Comparison of ENCODE assay signal across 19 cellular contexts in the genomic region with DNA sequence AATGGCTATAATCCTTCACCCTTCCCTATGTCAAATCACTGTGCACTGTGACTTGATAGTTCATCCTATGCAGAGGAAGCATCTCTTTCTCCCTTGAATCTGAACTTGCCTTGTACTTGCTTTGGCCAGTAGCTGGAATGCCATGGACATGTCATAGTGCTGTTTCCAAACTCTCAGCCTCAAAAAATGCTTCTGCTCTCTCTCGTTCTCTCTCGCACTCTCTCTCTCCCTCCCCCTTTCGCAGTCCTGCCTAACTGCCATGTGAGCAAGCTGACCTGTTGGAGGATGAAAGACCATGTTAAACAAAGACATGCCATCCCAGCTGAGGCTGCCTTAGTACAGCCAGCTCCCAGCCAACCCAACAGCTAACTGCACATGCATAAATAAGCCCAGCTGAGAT.
"Had no signal": no experiment of that assay in that cellular context is flagged by ENCODE, and none has a peak within 500 bp of the region (broad histone marks: within the 10 kb centered on the region; RNA-seq: fewer than 3 reads in every experiment).

No MANE protein-coding gene starts in this region.

- H3K36me3 ChIP-seq: adrenal gland, cardiac muscle cell, prostate gland, right atrium auricular region, thyroid gland had no signal

- H3K27me3 ChIP-seq: adrenal gland, cardiac muscle cell, foreskin keratinocyte, right atrium auricular region, thyroid gland had no signal

- ATAC-seq: activated T-cell treated with anti-CD3 and anti-CD28 coated beads, Interleukin-2, amount 50 U/mL, for 4 hours; foreskin keratinocyte; left ventricle myocardium superior had no signal

- H3K9me3 ChIP-seq: adrenal gland, prostate gland, right atrium auricular region, thyroid gland had no signal

- H3K4me1 Mint-ChIP-seq: activated CD4-positive, alpha-beta T cell treated with anti-CD3 and anti-CD28 coated beads, Interleukin-2, amount 10 ng/mL, durations not matched to agents 24 days and 14 days; activated naive CD4-positive, alpha-beta T cell treated with anti-CD3 and anti-CD28 coated beads, Interleukin-2, amount 50 U/mL, for 24 hours had no signal

- H3K4me1 ChIP-seq: adrenal gland, foreskin keratinocyte, prostate gland, right atrium auricular region, thyroid gland had no signal

- H3K36me3 Mint-ChIP-seq: activated naive CD4-positive, alpha-beta T cell treated with anti-CD3 and anti-CD28 coated beads, Interleukin-2, amount 50 U/mL, for 24 hours had no signal

- H3K9me3 Mint-ChIP-seq: activated CD4-positive, alpha-beta T cell treated with anti-CD3 and anti-CD28 coated beads, Interleukin-2, amount 10 ng/mL, durations not matched to agents 24 days and 14 days; activated naive CD4-positive, alpha-beta T cell treated with anti-CD3 and anti-CD28 coated beads, Interleukin-2, amount 50 U/mL, for 24 hours; activated T-cell treated with anti-CD3 and anti-CD28 coated beads, Interleukin-2, amount 50 U/mL, for 4 hours; neural crest cell had no signal

- H3K27ac Mint-ChIP-seq: activated CD4-positive, alpha-beta T cell treated with anti-CD3 and anti-CD28 coated beads, Interleukin-2, amount 10 ng/mL, durations not matched to agents 24 days and 14 days; activated naive CD4-positive, alpha-beta T cell treated with anti-CD3 and anti-CD28 coated beads, Interleukin-2, amount 50 U/mL, for 24 hours had no signal

- H3K4me3 ChIP-seq: adrenal gland, cardiac muscle cell, prostate gland, right atrium auricular region, thyroid gland had no signal

- H3K4me3 Mint-ChIP-seq: activated CD4-positive, alpha-beta T cell treated with anti-CD3 and anti-CD28 coated beads, Interleukin-2, amount 10 ng/mL, durations not matched to agents 24 days and 14 days; activated naive CD4-positive, alpha-beta T cell treated with anti-CD3 and anti-CD28 coated beads, Interleukin-2, amount 50 U/mL, for 24 hours; activated T-cell treated with anti-CD3 and anti-CD28 coated beads, Interleukin-2, amount 50 U/mL, for 4 hours; neural crest cell had no signal

- H3K27me3 Mint-ChIP-seq: activated CD4-positive, alpha-beta T cell treated with anti-CD3 and anti-CD28 coated beads, Interleukin-2, amount 10 ng/mL, durations not matched to agents 24 days and 14 days; activated naive CD4-positive, alpha-beta T cell treated with anti-CD3 and anti-CD28 coated beads, Interleukin-2, amount 50 U/mL, for 24 hours had no signal

- H3K27ac ChIP-seq: adrenal gland, cardiac muscle cell, epithelial cell of prostate, foreskin keratinocyte, prostate gland, right atrium auricular region, thyroid gland had no signal

- DNase-seq: activated CD4-positive, alpha-beta T cell treated with anti-CD3 and anti-CD28 coated beads, Interleukin-2, amount 10 ng/mL, durations not matched to agents 24 days and 14 days; activated CD8-positive, alpha-beta memory T cell treated with anti-CD3 and anti-CD28 coated beads, Interleukin-2, amount 50 U/mL, for 4 hours; activated effector memory CD4-positive, alpha-beta T cell treated with anti-CD3 and anti-CD28 coated beads, Interleukin-2, amount 50 U/mL, for 16 hours; activated T-cell treated with anti-CD3 and anti-CD28 coated beads, Interleukin-2, amount 50 U/mL, for 4 hours; adrenal gland; foreskin keratinocyte; hypothalamus; kidney glomerular epithelial cell; left ventricle myocardium superior; stimulated activated CD4-positive, alpha-beta T cell treated with anti-CD3 and anti-CD28 coated beads, Interleukin-2, amount 100 ng/mL, for 24 hours; stimulated activated naive CD4-positive, alpha-beta T cell treated with Interleukin-2 at 50 U/mL for 16 hours; T1000; thyroid gland had no signal
